In genomic region chr4:94158883-94159282, GRCh38 we compare ENCODE assay signal across 9 cellular contexts.
"Had no signal": no experiment of that assay in that cellular context is flagged by ENCODE, and none has a peak within 500 bp of the region (broad histone marks: within the 10 kb centered on the region; RNA-seq: fewer than 3 reads in every experiment).

No MANE protein-coding gene starts in this region.

- FAIRE-seq: HTR-8/SVneo, K562 had no signal

- DNase-seq: GOT3, H7, HFFc6, IMR-90 had no signal

- H3K9me3 Mint-ChIP-seq: HFFc6 had no signal

- H3K4me3 ChIP-seq: HAP-1, K562 had no signal

- H3K9me3 ChIP-seq: HAP-1 had no signal

- H3K4me3 Mint-ChIP-seq: HFFc6 had no signal

- H3K27ac Mint-ChIP-seq: HFFc6 had no signal

- ATAC-seq: HCT116, K562 had no signal

- H3K27ac ChIP-seq: HL-60 had no signal

- H3K36me3 ChIP-seq: HAP-1 had no signal
